8 cellular contexts compared by ENCODE assay signal in genomic region chr6:68967549-68968300, GRCh38.
DNase-seq lines count a peak whose midpoint lies in the region; ATAC-seq lines count a peak whose summit lies in the region.

No MANE protein-coding gene starts in this region.

- ATAC-seq in GM21825 (IDR thresholded peaks at IDR 0.05; ENCODE audit: unreplicated experiment): peak; percentile 74

- no peak overlapping the region for H3K4me2 ChIP-seq in Karpas-422 (ENCODE audit: low read depth, low read length, poor library complexity, severe bottlenecking)

- peak; percentile 33 for DNase-seq in DMS79 treated with DMSO at 0.1 percent for 48 hours (lab: John Stamatoyannopoulos, UW)
- no peak for DNase-seq in DMS79 (lab: John Stamatoyannopoulos, UW)
- DNase-seq in Karpas-422: peak; percentile 85
- DNase-seq in SK-MEL-5 (ENCODE audit: low read depth, low spot score): peak; percentile 70
- DNase-seq in amniotic epithelial cell (ENCODE audit: low read depth): peak; percentile 25
- peak; percentile 20 for DNase-seq in hepatic stellate cell (ENCODE audit: low spot score)
- peak; percentile 12 for DNase-seq in smooth muscle cell of the brain vasculature (ENCODE audit: low read depth, low spot score)

- no peak overlapping the region for H2AFZ ChIP-seq in Karpas-422 (ENCODE audit: low read length)

- no peaks in the 10 kb centered on the region for H4K20me1 ChIP-seq in Karpas-422 (ENCODE audit: insufficient read depth, low read depth, low read length)

- in situ Hi-C loops in SK-MEL-5 (cut with HindIII; ENCODE audit: low pct_unique_long_range_greater_than_20kb, low sequenced_read_pairs): no loop called here

- no peaks in the 10 kb centered on the region for H3K36me3 ChIP-seq in Karpas-422 (ENCODE audit: insufficient read depth, low read length)

- H3K9me3 ChIP-seq in Karpas-422 (ENCODE audit: low read length): no peaks in the 10 kb centered on the region

- H3K4me1 ChIP-seq in Karpas-422 (ENCODE audit: low read length): no peaks in the 10 kb centered on the region

- H3K4me3 ChIP-seq in Karpas-422 (ENCODE audit: low read length): no peak overlapping the region

- no peak overlapping the region for H3K9ac ChIP-seq in Karpas-422 (ENCODE audit: low read length)

- H3K9me2 ChIP-seq in Karpas-422 (replicated peaks; ENCODE audit: insufficient read depth, low read length): no peaks in the 10 kb centered on the region

- H3K27ac ChIP-seq in Karpas-422 (ENCODE audit: low read length): no peak overlapping the region

- no peaks in the 10 kb centered on the region for H3K79me2 ChIP-seq in Karpas-422 (ENCODE audit: low read length)

- no peaks in the 10 kb centered on the region for H3K27me3 ChIP-seq in Karpas-422 (ENCODE audit: low read length)
